8 cellular contexts compared by ENCODE assay signal in the genomic region with DNA sequence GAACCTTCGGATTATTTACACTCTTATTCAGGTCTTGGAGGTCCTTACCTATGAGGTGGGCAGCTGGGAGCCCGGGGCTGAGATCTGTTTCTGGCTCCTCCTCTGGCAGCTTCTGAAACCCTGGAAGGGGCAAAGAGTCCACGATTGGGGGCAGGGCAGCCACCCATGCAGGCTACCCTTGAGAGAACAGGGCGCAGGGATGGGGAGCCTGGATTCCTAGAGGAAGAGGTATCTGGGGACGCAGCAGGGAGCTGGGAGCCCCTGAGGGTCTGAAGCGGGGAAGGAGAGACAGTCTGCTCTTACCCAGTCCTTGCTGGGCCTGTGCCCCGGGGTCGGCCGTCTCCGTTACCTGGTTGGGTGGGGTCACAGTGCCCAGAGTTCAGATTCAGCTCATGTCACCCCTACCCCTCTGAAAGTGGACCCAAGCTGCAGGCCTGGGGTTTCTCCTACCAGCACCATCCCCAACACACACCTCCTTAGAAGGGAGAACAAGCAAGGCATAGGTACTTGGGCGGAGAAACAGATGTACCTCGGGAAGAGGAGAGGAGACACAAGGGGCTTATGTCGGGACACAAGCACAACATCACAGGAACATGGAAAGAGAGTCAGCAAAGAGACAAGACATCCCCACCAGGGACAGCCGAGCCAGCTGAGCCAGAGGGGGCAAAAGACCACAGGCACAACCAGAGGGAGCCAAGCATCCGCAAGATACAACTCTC. TPM values are rescaled to one million over a fixed set of nuclear protein-coding genes. Genes with fewer than 3 reads are reported as not detected.
DNase-seq lines count a peak whose midpoint lies in the region; ATAC-seq, FAIRE-seq and TF ChIP-seq lines count a peak whose summit lies in the region.

No MANE protein-coding gene starts in this region.

- H3K79me2 ChIP-seq in astrocyte (ENCODE audit: insufficient read depth, low read length) = no peaks in the 10 kb centered on the region

- no peaks in the 10 kb centered on the region for H3K36me3 Mint-ChIP-seq in astrocyte (ENCODE audit: low read depth, unreplicated experiment)

- H3K9me3 ChIP-seq in astrocyte (ENCODE audit: insufficient read depth, low read depth, low read length) (no peaks in the 10 kb centered on the region), suprapubic skin (no peaks in the 10 kb centered on the region)

- no peak for ATAC-seq in GM21786 (IDR thresholded peaks at IDR 0.05; ENCODE audit: unreplicated experiment)

- H3K4me2 ChIP-seq in astrocyte (ENCODE audit: low read length) = peak overlapping the region; percentile 95

- H3K27ac ChIP-seq in astrocyte (ENCODE audit: low read depth, low read length) (no peak overlapping the region), suprapubic skin (no peak overlapping the region)

- H3K9me3 Mint-ChIP-seq in astrocyte (ENCODE audit: unreplicated experiment) = no peaks in the 10 kb centered on the region

- H3K9ac ChIP-seq in astrocyte (ENCODE audit: low read length) = peak overlapping the region; percentile 86

- H2AFZ ChIP-seq in astrocyte (ENCODE audit: low read depth, low read length) = peak overlapping the region; percentile 98

- TF ChIP-seq CTCF in astrocyte (IDR thresholded peaks at IDR 0.05; ENCODE audit: insufficient read depth, low read depth, low read length) = no peak
- no peak for TF ChIP-seq CTCF in suprapubic skin (IDR thresholded peaks at IDR 0.05)

- H3K4me3 ChIP-seq in astrocyte (ENCODE audit: insufficient read depth, low read depth, low read length) = peak overlapping the region; percentile 77
- peak overlapping the region; percentile 62 for H3K4me3 ChIP-seq in suprapubic skin

- TF ChIP-seq POLR2A in suprapubic skin (IDR thresholded peaks at IDR 0.05) = no peak

- 31% methylated on average over 10 of the region's 15 CpGs for WGBS in suprapubic skin

- peak overlapping the region; percentile 98 for H3K4me3 Mint-ChIP-seq in astrocyte (ENCODE audit: unreplicated experiment)

- TF ChIP-seq EP300 in suprapubic skin (IDR thresholded peaks at IDR 0.05) = no peak

- H3K36me3 ChIP-seq in astrocyte (ENCODE audit: insufficient read depth, low read length) (no peaks in the 10 kb centered on the region), suprapubic skin (no peaks in the 10 kb centered on the region)

- H3K27me3 ChIP-seq in astrocyte (ENCODE audit: insufficient read depth, low read length) (no peaks in the 10 kb centered on the region), suprapubic skin (no peaks in the 10 kb centered on the region)

- H4K20me1 ChIP-seq in astrocyte (ENCODE audit: insufficient read depth, low read length) = no peaks in the 10 kb centered on the region

- peaks cover 11% of the 10 kb centered on the region for H3K4me1 ChIP-seq in astrocyte (ENCODE audit: insufficient read depth, low read length)
- peaks cover 10% of the 10 kb centered on the region for H3K4me1 ChIP-seq in suprapubic skin

- H3K4me1 Mint-ChIP-seq in astrocyte (ENCODE audit: low read depth, unreplicated experiment) = peaks cover 4% of the 10 kb centered on the region

- FAIRE-seq in astrocyte (lab: Jason Lieb, UNC) (no peak), urothelium cell line (lab: Jason Lieb, UNC) (no peak)

- peaks cover 6% of the 10 kb centered on the region for H3K27me3 Mint-ChIP-seq in astrocyte (ENCODE audit: low read depth, unreplicated experiment)

- peak overlapping the region; percentile 48 for H3K27ac Mint-ChIP-seq in astrocyte (ENCODE audit: unreplicated experiment)

- DNase-seq in activated T-cell treated with anti-CD3 and anti-CD28 coated beads for 1 hour (ENCODE audit: low read depth) (peak; percentile 25), astrocyte (ENCODE audit: low read depth) (no peak), kidney tubule cell (ENCODE audit: low spot score) (peak; percentile 27), suprapubic skin (ENCODE audit: low spot score in 2 of 2) (no peak), urothelium cell line (ENCODE audit: low spot score) (no peak), NOMO-1 treated with DMSO at 0.1 percent for 48 hours (lab: John Stamatoyannopoulos, UW; ENCODE audit: unreplicated experiment) (no peak)
- DNase-seq in activated T-cell treated with anti-CD3 and anti-CD28 coated beads, Interleukin-2, amount 50 U/mL, for 1 hour = no peak

RNA-seq across cellular contexts. Expression of a gene that starts 0.6 kb away (rescaled TPM):
- 0.26 and 0.52 TPM in 2 replicates for total RNA-seq in astrocyte
- not detected for total RNA-seq in suprapubic skin

RNA-seq across cellular contexts. Expression of a gene that starts 4.4 kb away (rescaled TPM):
- total RNA-seq in astrocyte (not detected in 2 replicates), suprapubic skin (10 to 100 TPM in 1 of 4 donors, 1 to 10 TPM in 3; 3.7 to 72.9 (median 6.7) TPM)

RNA-seq across cellular contexts. Expression of a gene that starts 6.3 kb away (rescaled TPM):
- total RNA-seq in astrocyte = 0.79 and 1.2 TPM in 2 replicates
- 1 to 10 TPM; 1.0 to 6.4 (median 3.3) TPM for total RNA-seq in suprapubic skin

RNA-seq across cellular contexts. Expression of a gene that starts 9.6 kb away (rescaled TPM):
- not detected in 2 replicates for total RNA-seq in astrocyte
- total RNA-seq in suprapubic skin = under 1 TPM in 1 of 4 donors, not detected in 3; 0.47 TPM

RNA-seq across cellular contexts. Expression of a gene that starts 11.1 kb away (rescaled TPM):
- total RNA-seq in astrocyte (not detected in 2 replicates), suprapubic skin (not detected)

Comparison
In these comparisons a context has a peak if more than half of its experiments do, and no peak if none do; other contexts are left out.
1. DNase-seq: peak in activated T-cell treated with anti-CD3 and anti-CD28 coated beads for 1 hour (single experiment) and kidney tubule cell (single experiment); none in activated T-cell treated with anti-CD3 and anti-CD28 coated beads, Interleukin-2, amount 50 U/mL, for 1 hour (single experiment), astrocyte (single experiment), suprapubic skin (0 of 2), urothelium cell line (single experiment) and NOMO-1 treated with DMSO at 0.1 percent for 48 hours (single experiment).